Comparison of ENCODE assay signal across 22 cellular contexts in genomic region chr22:25689631-25690030, GRCh38. TPM values are rescaled to one million over a fixed set of nuclear protein-coding genes. Genes with fewer than 3 reads are reported as not detected.
"Had no signal": no experiment of that assay in that cellular context is flagged by ENCODE, and none has a peak within 500 bp of the region (broad histone marks: within the 10 kb centered on the region; RNA-seq: fewer than 3 reads in every experiment).

No MANE protein-coding gene starts in this region.

- H3K27ac ChIP-seq: hepatocyte, neutrophil, sigmoid colon, uterus had no signal

- H3K4me3 ChIP-seq: hepatocyte, lung, sigmoid colon, uterus had no signal

- H3K79me2 ChIP-seq: hepatocyte had no signal

- H3K4me3 Mint-ChIP-seq: endodermal cell; naive thymus-derived CD4-positive, alpha-beta T cell; nephron progenitor cell; type B pancreatic cell had no signal

- H3K4me2 ChIP-seq: hepatocyte had no signal

- H3K27ac Mint-ChIP-seq: endodermal cell; naive thymus-derived CD4-positive, alpha-beta T cell; nephron progenitor cell; type B pancreatic cell had no signal

- DNase-seq: effector CD4-positive, alpha-beta T cell; endodermal cell; erythroblast; foreskin melanocyte; head of caudate nucleus; left colon; left ventricle myocardium superior; naive thymus-derived CD4-positive, alpha-beta T cell; nephron progenitor cell; sigmoid colon; small intestine; stimulated activated CD4-positive, alpha-beta T cell treated with anti-CD3 and anti-CD28 coated beads, Interleukin-12 subunit alpha, Interleukin-12 subunit beta, amount 100 ng/mL, for 4 hours; stimulated activated naive CD4-positive, alpha-beta T cell treated with Interleukin-2 at 50 U/mL for 16 hours; uterus had no signal

- H3K36me3 ChIP-seq: uterus had no signal

- H3K27me3 Mint-ChIP-seq: naive thymus-derived CD4-positive, alpha-beta T cell; type B pancreatic cell had no signal

- FAIRE-seq: colon, endothelial cell of umbilical vein, small intestine had no signal

- ATAC-seq: left colon; left ventricle myocardium superior; naive thymus-derived CD4-positive, alpha-beta T cell had no signal

- H3K9me3 Mint-ChIP-seq: endodermal cell; naive thymus-derived CD4-positive, alpha-beta T cell; nephron progenitor cell; type B pancreatic cell had no signal

- H3K27me3 ChIP-seq: hepatocyte, neutrophil, sigmoid colon, uterus had no signal

- H2AFZ ChIP-seq: hepatocyte had no signal

- H3K4me1 Mint-ChIP-seq: endodermal cell, nephron progenitor cell had no signal

- H3K9me3 ChIP-seq: neutrophil, sigmoid colon, uterus had no signal

- H3K4me1 ChIP-seq: uterus had no signal

RNA-seq across cellular contexts. Expression of gene MYO18B, which starts 52.4 kb away (rescaled TPM):
- total RNA-seq: endothelial cell of umbilical vein, kidney epithelial cell, pulmonary artery endothelial cell had no signal
- polyA plus RNA-seq: hepatocyte; naive thymus-derived CD4-positive, alpha-beta T cell had no signal
